ENCODE assay signal across 8 cellular contexts in genomic region chr22:39317084-39317755, GRCh38. TPM values are rescaled to one million over a fixed set of nuclear protein-coding genes. Genes with fewer than 3 reads are reported as not detected.
DNase-seq lines count a peak whose midpoint lies in the region; ATAC-seq and TF ChIP-seq lines count a peak whose summit lies in the region.

No MANE protein-coding gene starts in this region.

- H3K4me3 ChIP-seq in SK-N-SH (ENCODE audit: low read depth in 2 of 2, low read length in 1 of 2) = peak overlapping the region; percentile 66 to 79
- peak overlapping the region; percentile 98 for H3K4me3 ChIP-seq in rectal smooth muscle tissue (ENCODE audit: low read length)

- H3K4me3 Mint-ChIP-seq in activated CD4-positive, alpha-beta T cell treated with anti-CD3 and anti-CD28 coated beads, Interleukin-2, amount 10 ng/mL, durations not matched to agents 24 days and 14 days = peak overlapping the region; percentile 94

- H3K27ac ChIP-seq in SK-N-SH (ENCODE audit: low read depth in 2 of 2, low read length in 1 of 2) (peak overlapping the region in 1 of 2 experiments; percentile 79; a peak in 1 of 4 replicates), epithelial cell of prostate (peak overlapping the region; percentile 98), rectal smooth muscle tissue (ENCODE audit: low read depth, low read length) (no peak overlapping the region)

- peak overlapping the region; percentile 84 for H3K4me2 ChIP-seq in SK-N-SH

- H3K27me3 ChIP-seq in SK-N-SH (ENCODE audit: insufficient read depth) = no peaks in the 10 kb centered on the region
- H3K27me3 ChIP-seq in rectal smooth muscle tissue (ENCODE audit: control insufficient read depth, insufficient read depth, low read length) = no peaks in the 10 kb centered on the region

- H3K9ac ChIP-seq in SK-N-SH = peak overlapping the region; percentile 95; the same call in 1 of the 2 replicates
- peak overlapping the region; percentile 11 for H3K9ac ChIP-seq in rectal smooth muscle tissue (ENCODE audit: low read length)

- peaks cover 74% of the 10 kb centered on the region for H3K36me3 Mint-ChIP-seq in activated CD4-positive, alpha-beta T cell treated with anti-CD3 and anti-CD28 coated beads, Interleukin-2, amount 10 ng/mL, durations not matched to agents 24 days and 14 days (ENCODE audit: low read depth)

- peaks cover 34% of the 10 kb centered on the region for H3F3A ChIP-seq in SK-N-SH (replicated peaks; ENCODE audit: insufficient read depth)

- no peak overlapping the region for H2AFZ ChIP-seq in SK-N-SH (ENCODE audit: low read depth)

- TF ChIP-seq RAD21 in SK-N-SH (IDR thresholded peaks at IDR 0.05; ENCODE audit: low read length) = no peak

- no peak for TF ChIP-seq CTCF in SK-N-SH (IDR thresholded peaks at IDR 0.05)

- peak overlapping the region; percentile 78 for H3K27ac Mint-ChIP-seq in activated CD4-positive, alpha-beta T cell treated with anti-CD3 and anti-CD28 coated beads, Interleukin-2, amount 10 ng/mL, durations not matched to agents 24 days and 14 days

- DNase-seq in activated CD4-positive, alpha-beta T cell treated with anti-CD3 and anti-CD28 coated beads, Interleukin-2, amount 10 ng/mL, durations not matched to agents 24 days and 14 days = peak; percentile 72
- no peak for DNase-seq in activated CD4-positive, alpha-beta T cell treated with anti-CD3 and anti-CD28 coated beads, Interleukin-2, amount 50 U/mL, for 4 hours
- DNase-seq in SK-N-SH (no peak), epithelial cell of prostate (ENCODE audit: low read depth, low spot score) (no peak)

- no peaks in the 10 kb centered on the region for H3K9me3 ChIP-seq in SK-N-SH

- no peaks in the 10 kb centered on the region for H3K9me3 Mint-ChIP-seq in activated CD4-positive, alpha-beta T cell treated with anti-CD3 and anti-CD28 coated beads, Interleukin-2, amount 10 ng/mL, durations not matched to agents 24 days and 14 days

- intact Hi-C loops in activated CD4-positive, alpha-beta T cell treated with anti-CD3 and anti-CD28 coated beads, Interleukin-2, amount 10 ng/mL, durations not matched to agents 24 days and 14 days (cut with micrococcal nuclease) = loop anchor here (5.0 to 10.0 kb wide), 3 partner anchors 80 to 312 kb away; partner anchors contain the start of gene MIEF1

- POLR2A ChIA-PET in SK-N-SH (lab: Yijun Ruan, JAX) = interaction anchor here (0.6 to 0.8 kb wide), 2 partner anchors 150 to 194 kb away, joined by 3 read pairs; no protein-coding TSS in a partner anchor

- no peaks in the 10 kb centered on the region for H3K27me3 Mint-ChIP-seq in activated CD4-positive, alpha-beta T cell treated with anti-CD3 and anti-CD28 coated beads, Interleukin-2, amount 10 ng/mL, durations not matched to agents 24 days and 14 days

- H3K9me2 ChIP-seq in SK-N-SH = no peaks in the 10 kb centered on the region

- ATAC-seq in esophagus mucosa = no peak
- no peak for ATAC-seq in GM19395 (IDR thresholded peaks at IDR 0.05; ENCODE audit: unreplicated experiment)
- no peak for ATAC-seq in GM21723 (IDR thresholded peaks at IDR 0.05; ENCODE audit: unreplicated experiment)

- peaks cover 44% of the 10 kb centered on the region for H3K79me2 ChIP-seq in SK-N-SH (ENCODE audit: insufficient read depth)

- peaks cover 68% of the 10 kb centered on the region for H4K20me1 ChIP-seq in SK-N-SH (ENCODE audit: insufficient read depth)

- H3K36me3 ChIP-seq in SK-N-SH (replicated peaks in 1 of 2; ENCODE audit: control insufficient read depth in 1 of 2, insufficient read depth in 2 of 2, low read length in 1 of 2) = peaks cover 31 to 51% of the 10 kb centered on the region in 2 experiments
- H3K36me3 ChIP-seq in rectal smooth muscle tissue (ENCODE audit: control insufficient read depth, insufficient read depth, low read length) = peaks cover 54% of the 10 kb centered on the region

- H3K4me1 Mint-ChIP-seq in activated CD4-positive, alpha-beta T cell treated with anti-CD3 and anti-CD28 coated beads, Interleukin-2, amount 10 ng/mL, durations not matched to agents 24 days and 14 days = peaks cover 37% of the 10 kb centered on the region

- 15% methylated on average over 4 of the region's 9 CpGs for WGBS in SK-N-SH (ENCODE audit: low lambda C conversion rate)

- CTCF ChIA-PET in SK-N-SH (lab: Yijun Ruan, JAX) = interaction anchor here (0.8 to 4.7 kb wide), 11 partner anchors 8 to 182 kb away, joined by 3 to 15 read pairs (median 5); no protein-coding TSS in a partner anchor

- no peak for TF ChIP-seq EP300 in SK-N-SH (IDR thresholded peaks at IDR 0.05; ENCODE audit: borderline replicate concordance in 1 of 2, low read depth in 1 of 2, low read length in 1 of 2)

- H3K4me1 ChIP-seq in SK-N-SH (ENCODE audit: control insufficient read depth in 1 of 2, insufficient read depth in 2 of 2, low read depth in 1 of 2, low read length in 1 of 2) = peaks cover 12 to 26% of the 10 kb centered on the region in 2 experiments; a peak in 2 of 4 replicates
- peaks cover 20% of the 10 kb centered on the region for H3K4me1 ChIP-seq in rectal smooth muscle tissue (ENCODE audit: control insufficient read depth, insufficient read depth, low read length)

TF ChIP-seq in SK-N-SH, 30 proteins besides CTCF, POLR2A, EP300 and RAD21:
- TF ChIP-seq FOXM1 (IDR thresholded peaks at IDR 0.05; ENCODE audit: low read depth) (no peak), SIN3A (IDR thresholded peaks at IDR 0.05; ENCODE audit: borderline replicate concordance, low read depth, low read length) (no peak), FOXJ3 (CRISPR knock-in tag; IDR thresholded peaks at IDR 0.05) (no peak), ELF1 (IDR thresholded peaks at IDR 0.05) (no peak), TEAD4 (IDR thresholded peaks at IDR 0.05; ENCODE audit: borderline replicate concordance, insufficient read depth) (no peak), RXRA (IDR thresholded peaks at IDR 0.05; ENCODE audit: borderline replicate concordance, low read depth) (no peak), CHD2 (IDR thresholded peaks at IDR 0.05; ENCODE audit: low read length, partially characterized antibody) (no peak), TAF1 (IDR thresholded peaks at IDR 0.05; ENCODE audit: borderline replicate concordance, low read depth, low read length) (no peak), RCOR1 (IDR thresholded peaks at IDR 0.05; ENCODE audit: low read length) (no peak), JUND (IDR thresholded peaks at IDR 0.05) (no peak), MXI1 (IDR thresholded peaks at IDR 0.05; ENCODE audit: low read depth, low read length) (no peak), IRF3 (IDR thresholded peaks at IDR 0.05; ENCODE audit: low read depth, low read length) (no peak), MEF2A (IDR thresholded peaks at IDR 0.05; ENCODE audit: borderline replicate concordance, low read depth) (no peak), EZH2phosphoT487 (IDR thresholded peaks at IDR 0.05; ENCODE audit: borderline replicate concordance, low read depth) (no peak), NRF1 (IDR thresholded peaks at IDR 0.05; ENCODE audit: low read depth, low read length) (no peak)

RNA-seq across cellular contexts. Expression of gene RPL3, which starts 2.2 kb away (rescaled TPM):
- total RNA-seq in activated CD4-positive, alpha-beta T cell treated with anti-CD3 and anti-CD28 coated beads, Interleukin-2, amount 10 ng/mL, durations not matched to agents 24 days and 14 days = 2,129 and 2,132 TPM in 2 replicates
- polyA plus RNA-seq in SK-N-SH (2012; rRNA removed) = 4,089 and 4,976 TPM in 2 replicates
- 3,345 and 4,370 TPM in 2 replicates for polyA plus RNA-seq in SK-N-SH (2012; cell fraction: cytosol; rRNA removed)
- 1,624 and 1,631 TPM in 2 replicates for polyA plus RNA-seq in SK-N-SH (2012; cell fraction: nucleus; rRNA removed)
- total RNA-seq in esophagus mucosa = 1,774 TPM

RNA-seq across cellular contexts. Expression of gene SYNGR1, which starts 32.6 kb away (rescaled TPM):
- not detected in 2 replicates for total RNA-seq in activated CD4-positive, alpha-beta T cell treated with anti-CD3 and anti-CD28 coated beads, Interleukin-2, amount 10 ng/mL, durations not matched to agents 24 days and 14 days
- 18.1 and 18.7 TPM in 2 replicates for polyA plus RNA-seq in SK-N-SH (2012; rRNA removed)
- 6.5 and 12.2 TPM in 2 replicates for polyA plus RNA-seq in SK-N-SH (2012; cell fraction: cytosol; rRNA removed)
- polyA plus RNA-seq in SK-N-SH (2012; cell fraction: nucleus; rRNA removed) = 29.3 and 35.7 TPM in 2 replicates
- total RNA-seq in esophagus mucosa = 23.0 TPM

Comparison
In these comparisons a context has a peak if more than half of its experiments do, and no peak if none do; other contexts are left out.
1. RNA of gene SYNGR1, which starts 32.6 kb away (total RNA-seq): 23.0 TPM in esophagus mucosa (single experiment); not detected in activated CD4-positive, alpha-beta T cell treated with anti-CD3 and anti-CD28 coated beads, Interleukin-2, amount 10 ng/mL, durations not matched to agents 24 days and 14 days; every median in the first group is over 10 times any median in the second.